In the genomic region with DNA sequence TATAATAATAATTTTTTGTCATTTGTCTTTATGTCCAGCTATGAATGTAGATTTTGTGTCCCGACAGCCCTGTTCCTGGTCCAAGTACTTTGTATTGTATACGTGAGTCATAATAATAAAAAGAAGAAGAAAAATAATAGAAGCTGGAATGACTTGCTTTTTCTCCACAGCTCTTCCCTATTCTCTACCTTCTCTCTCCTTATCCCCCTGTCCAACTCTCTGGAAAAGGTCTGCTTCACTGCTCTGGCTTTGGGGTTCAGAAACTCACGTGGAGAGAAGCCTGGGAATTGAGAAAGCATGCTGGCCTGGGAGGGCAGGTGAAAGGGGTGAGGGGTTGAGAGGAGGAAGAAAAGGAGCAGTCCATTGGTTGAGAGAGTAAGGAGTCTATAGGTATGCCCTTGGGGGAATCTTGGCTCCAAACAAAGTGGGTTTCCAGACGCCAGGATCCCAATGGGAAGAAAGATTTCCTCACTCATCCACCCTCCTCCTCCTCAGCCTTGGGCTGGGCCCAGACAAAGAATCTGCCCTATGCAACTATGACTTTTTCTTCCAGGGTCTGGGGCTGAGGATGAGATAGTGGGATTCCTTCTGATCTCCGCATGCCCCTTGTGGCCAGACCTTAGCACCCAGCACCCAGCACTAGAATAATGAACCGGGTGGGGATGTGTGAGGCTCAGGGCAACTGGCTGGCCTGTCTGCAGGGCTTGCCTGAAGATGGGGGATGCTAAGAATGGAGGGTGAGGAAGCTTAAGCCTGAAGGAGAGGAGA, we compare ENCODE assay signal across 1 cellular context.
TF ChIP-seq lines count a peak whose summit lies in the region.

No MANE protein-coding gene starts in this region.

TF ChIP-seq in HepG2, 621 proteins besides CTCF, POLR2A, EP300 and RAD21:
- TF ChIP-seq AGO1 (IDR thresholded peaks at IDR 0.05; ENCODE audit: low read depth, low read length, poor library complexity, severe bottlenecking) (no peak), ZNF205 (CRISPR knock-in tag; IDR thresholded peaks at IDR 0.05) (no peak), ZNF230 (CRISPR knock-in tag; IDR thresholded peaks at IDR 0.05) (no peak), ZNF143 (CRISPR knock-in tag; IDR thresholded peaks at IDR 0.05) (no peak), ZNF350 (CRISPR knock-in tag; IDR thresholded peaks at IDR 0.05; ENCODE audit: borderline replicate concordance, low read depth) (no peak), ZNF883 (CRISPR knock-in tag; IDR thresholded peaks at IDR 0.05; ENCODE audit: not compliant biosample characterization) (no peak), ZNF530 (CRISPR knock-in tag; IDR thresholded peaks at IDR 0.05; ENCODE audit: low read depth) (no peak), ZNF780A (CRISPR knock-in tag; IDR thresholded peaks at IDR 0.05) (no peak), SRY (CRISPR knock-in tag; IDR thresholded peaks at IDR 0.05) (no peak), PAX8 (CRISPR knock-in tag; IDR thresholded peaks at IDR 0.05; ENCODE audit: borderline replicate concordance) (no peak), PHB2 (IDR thresholded peaks at IDR 0.05; ENCODE audit: partially characterized antibody) (no peak), FOXK1 (CRISPR knock-in tag; IDR thresholded peaks at IDR 0.05; ENCODE audit: borderline replicate concordance, low read depth) (no peak), WIZ (CRISPR knock-in tag; IDR thresholded peaks at IDR 0.05) (no peak), ZNF136 (CRISPR knock-in tag; IDR thresholded peaks at IDR 0.05; ENCODE audit: low read depth) (no peak), REXO4 (CRISPR knock-in tag; IDR thresholded peaks at IDR 0.05; ENCODE audit: borderline replicate concordance) (no peak)
- TF ChIP-seq, protein P1, sequence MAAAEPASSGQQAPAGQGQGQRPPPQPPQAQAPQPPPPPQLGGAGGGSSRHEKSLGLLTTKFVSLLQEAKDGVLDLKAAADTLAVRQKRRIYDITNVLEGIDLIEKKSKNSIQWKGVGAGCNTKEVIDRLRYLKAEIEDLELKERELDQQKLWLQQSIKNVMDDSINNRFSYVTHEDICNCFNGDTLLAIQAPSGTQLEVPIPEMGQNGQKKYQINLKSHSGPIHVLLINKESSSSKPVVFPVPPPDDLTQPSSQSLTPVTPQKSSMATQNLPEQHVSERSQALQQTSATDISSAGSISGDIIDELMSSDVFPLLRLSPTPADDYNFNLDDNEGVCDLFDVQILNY (CRISPR knock-in tag; conservative IDR thresholded peaks at IDR 0.05), result no peak
- TF ChIP-seq, protein P2, sequence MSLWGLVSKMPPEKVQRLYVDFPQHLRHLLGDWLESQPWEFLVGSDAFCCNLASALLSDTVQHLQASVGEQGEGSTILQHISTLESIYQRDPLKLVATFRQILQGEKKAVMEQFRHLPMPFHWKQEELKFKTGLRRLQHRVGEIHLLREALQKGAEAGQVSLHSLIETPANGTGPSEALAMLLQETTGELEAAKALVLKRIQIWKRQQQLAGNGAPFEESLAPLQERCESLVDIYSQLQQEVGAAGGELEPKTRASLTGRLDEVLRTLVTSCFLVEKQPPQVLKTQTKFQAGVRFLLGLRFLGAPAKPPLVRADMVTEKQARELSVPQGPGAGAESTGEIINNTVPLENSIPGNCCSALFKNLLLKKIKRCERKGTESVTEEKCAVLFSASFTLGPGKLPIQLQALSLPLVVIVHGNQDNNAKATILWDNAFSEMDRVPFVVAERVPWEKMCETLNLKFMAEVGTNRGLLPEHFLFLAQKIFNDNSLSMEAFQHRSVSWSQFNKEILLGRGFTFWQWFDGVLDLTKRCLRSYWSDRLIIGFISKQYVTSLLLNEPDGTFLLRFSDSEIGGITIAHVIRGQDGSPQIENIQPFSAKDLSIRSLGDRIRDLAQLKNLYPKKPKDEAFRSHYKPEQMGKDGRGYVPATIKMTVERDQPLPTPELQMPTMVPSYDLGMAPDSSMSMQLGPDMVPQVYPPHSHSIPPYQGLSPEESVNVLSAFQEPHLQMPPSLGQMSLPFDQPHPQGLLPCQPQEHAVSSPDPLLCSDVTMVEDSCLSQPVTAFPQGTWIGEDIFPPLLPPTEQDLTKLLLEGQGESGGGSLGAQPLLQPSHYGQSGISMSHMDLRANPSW (CRISPR knock-in tag; IDR thresholded peaks at IDR 0.05; ENCODE audit: borderline replicate concordance), result no peak
- TF ChIP-seq, protein P3, sequence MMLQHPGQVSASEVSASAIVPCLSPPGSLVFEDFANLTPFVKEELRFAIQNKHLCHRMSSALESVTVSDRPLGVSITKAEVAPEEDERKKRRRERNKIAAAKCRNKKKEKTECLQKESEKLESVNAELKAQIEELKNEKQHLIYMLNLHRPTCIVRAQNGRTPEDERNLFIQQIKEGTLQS (CRISPR knock-in tag; IDR thresholded peaks at IDR 0.05), result no peak
- TF ChIP-seq, protein P4, sequence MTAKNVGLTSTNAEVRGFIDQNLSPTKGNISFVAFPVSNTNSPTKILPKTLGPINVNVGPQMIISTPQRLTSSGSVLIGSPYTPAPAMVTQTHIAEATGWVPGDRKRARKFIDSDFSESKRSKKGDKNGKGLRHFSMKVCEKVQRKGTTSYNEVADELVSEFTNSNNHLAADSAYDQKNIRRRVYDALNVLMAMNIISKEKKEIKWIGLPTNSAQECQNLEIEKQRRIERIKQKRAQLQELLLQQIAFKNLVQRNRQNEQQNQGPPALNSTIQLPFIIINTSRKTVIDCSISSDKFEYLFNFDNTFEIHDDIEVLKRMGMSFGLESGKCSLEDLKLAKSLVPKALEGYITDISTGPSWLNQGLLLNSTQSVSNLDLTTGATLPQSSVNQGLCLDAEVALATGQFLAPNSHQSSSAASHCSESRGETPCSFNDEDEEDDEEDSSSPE (CRISPR knock-in tag; IDR thresholded peaks at IDR 0.05), result no peak
